ENCODE assay signal across 8 cellular contexts in genomic region chr1:35637401-35637809, GRCh38. TPM values are rescaled to one million over a fixed set of nuclear protein-coding genes. Genes with fewer than 3 reads are reported as not detected.
A peak's percentile ranks its signal among the peaks of the same experiment; 100 is the strongest.
DNase-seq lines count a peak whose midpoint lies in the region; ATAC-seq and TF ChIP-seq lines count a peak whose summit lies in the region.

No MANE protein-coding gene starts in this region.

- H3K27me3 Mint-ChIP-seq in activated B cell treated with CpG ODN at 0.5 μM for 24 hours: no peaks in the 10 kb centered on the region

- peaks cover 40% of the 10 kb centered on the region for H3K4me1 Mint-ChIP-seq in activated B cell treated with CpG ODN at 0.5 μM for 24 hours

- peak overlapping the region; percentile 78 for H3K27ac Mint-ChIP-seq in activated B cell treated with CpG ODN at 0.5 μM for 24 hours

- no peak for TF ChIP-seq EP300 in stomach (IDR thresholded peaks at IDR 0.05)

- peaks cover 38% of the 10 kb centered on the region for H3K36me3 Mint-ChIP-seq in activated B cell treated with CpG ODN at 0.5 μM for 24 hours (ENCODE audit: low read depth)

- ATAC-seq in activated B cell treated with CpG ODN at 0.5 μM for 24 hours (ENCODE audit: low read depth) (no peak), HG03565 (IDR thresholded peaks at IDR 0.05; ENCODE audit: unreplicated experiment) (no peak)

- H3K9me3 ChIP-seq in stomach: no peaks in the 10 kb centered on the region

- H3K4me3 Mint-ChIP-seq in activated B cell treated with CpG ODN at 0.5 μM for 24 hours: peak overlapping the region; percentile 56

- POLR2A ChIA-PET in activated B cell treated with CpG ODN at 0.5 μM for 24 hours (lab: Charles Lee): no interaction called here

- DNase-seq in Caki2 (ENCODE audit: low read depth): peak; percentile 27
- peak; percentile 52 for DNase-seq in HT1080 (ENCODE audit: low read depth)
- no peak for DNase-seq in activated B cell treated with CpG ODN at 0.5 μM for 24 hours
- peak; percentile 30 for DNase-seq in glomerular visceral epithelial cell (ENCODE audit: extremely low spot score)
- DNase-seq in stomach: no peak
- DNase-seq in NCI-H1694 treated with DMSO at 0.1 percent for 48 hours (lab: John Stamatoyannopoulos, UW): no peak
- DNase-seq in iPS-NIHi7 (ENCODE audit: extremely low spot score): no peak

- CTCF ChIA-PET in activated B cell treated with CpG ODN at 0.5 μM for 24 hours (lab: Charles Lee): interaction anchor here (0.8 kb wide), 1 partner anchor 186 kb away, joined by 3 read pairs; no protein-coding TSS in a partner anchor

- H3K27ac ChIP-seq in stomach: peak overlapping the region in 4 of 5 donors; percentile 68 to 85 (median 78)

- intact Hi-C loops in activated B cell treated with CpG ODN at 0.5 μM for 24 hours (cut with micrococcal nuclease): no loop called here
- intact Hi-C loops in stomach (cut with DNase I; ENCODE audit: low total_unique reads): no loop called here

- peaks cover 26 to 48% (median 47%) of the 10 kb centered on the region in 4 donors for H3K4me1 ChIP-seq in stomach

- TF ChIP-seq POLR2A in stomach (IDR thresholded peaks at IDR 0.05): no peak

- H3K36me3 ChIP-seq in stomach: peaks cover 20 to 38% (median 37%) of the 10 kb centered on the region in 4 donors

- H3K9me3 Mint-ChIP-seq in activated B cell treated with CpG ODN at 0.5 μM for 24 hours: no peaks in the 10 kb centered on the region

- 0 to 1% (median 0%) methylated on average over 1 of the region's 1 CpG for WGBS in stomach, 5 donors

- no peaks in the 10 kb centered on the region for H3K27me3 ChIP-seq in stomach

- TF ChIP-seq CTCF in activated B cell treated with CpG ODN at 0.5 μM for 24 hours (IDR thresholded peaks at IDR 0.05) (no peak), stomach (IDR thresholded peaks at IDR 0.05) (no peak)

- in situ Hi-C loops in Caki2 (cut with HindIII; ENCODE audit: low pct_unique_long_range_greater_than_20kb, low sequenced_read_pairs): no loop called here

- peak overlapping the region; percentile 20 to 34 (median 26) for H3K4me3 ChIP-seq in stomach

RNA-seq across cellular contexts. Expression of gene PSMB2, which starts 3.9 kb away (rescaled TPM):
- 66.0 and 97.4 TPM in 2 replicates for total RNA-seq in Caki2 (2014; rRNA removed; shearing (Covaris generic); ENCODE audit: low replicate concordance)
- 45.3 and 56.9 TPM in 2 replicates for total RNA-seq in HT1080 (2014; rRNA removed; shearing (Covaris generic))
- polyA plus RNA-seq in HT1080 (2015; cell fraction: cytosol; rRNA removed): 105 and 109 TPM in 2 replicates
- 67.4 and 70.4 TPM in 2 replicates for polyA plus RNA-seq in HT1080 (2015; cell fraction: nucleus; rRNA removed)
- total RNA-seq in activated B cell treated with CpG ODN at 0.5 μM for 24 hours: 54.5 and 56.3 TPM in 2 replicates
- total RNA-seq in stomach: 10 to 100 TPM; 11.1 to 42.3 (median 28.4) TPM
- 10 to 100 TPM; 34.1 to 43.9 (median 41.1) TPM for polyA plus RNA-seq in stomach

Comparison
In these comparisons a context has a peak if more than half of its experiments do, and no peak if none do; other contexts are left out.
1. DNase-seq: peak in Caki2 (single experiment), HT1080 (single experiment) and glomerular visceral epithelial cell (single experiment); none in activated B cell treated with CpG ODN at 0.5 μM for 24 hours (single experiment), stomach (single experiment), NCI-H1694 treated with DMSO at 0.1 percent for 48 hours (single experiment) and iPS-NIHi7 (single experiment).